In genomic region chr3:10017636-10018292, GRCh38 we compare ENCODE assay signal across 10 cellular contexts. TPM values are rescaled to one million over a fixed set of nuclear protein-coding genes. Genes with fewer than 3 reads are reported as not detected.
A peak's percentile ranks its signal among the peaks of the same experiment; 100 is the strongest.
DNase-seq lines count a peak whose midpoint lies in the region; ATAC-seq, FAIRE-seq and TF ChIP-seq lines count a peak whose summit lies in the region.
"Had no signal": no experiment of that assay in that cellular context is flagged by ENCODE, and none has a peak within 500 bp of the region (broad histone marks: within the 10 kb centered on the region; RNA-seq: fewer than 3 reads in every experiment).

No MANE protein-coding gene starts in this region.

- H3K9ac ChIP-seq in IMR-90 (ENCODE audit: low read depth, low read length): no peak overlapping the region

- H2BK15ac ChIP-seq in IMR-90 (ENCODE audit: low read depth, low read length): peak overlapping the region; percentile 48; the same call in 2 of the 3 replicates

- H4K20me1 ChIP-seq in IMR-90 (ENCODE audit: insufficient read depth, low read length): no peaks in the 10 kb centered on the region

- no peak overlapping the region for H2AFZ ChIP-seq in IMR-90 (replicated peaks; ENCODE audit: low read length, poor library complexity)

- peak overlapping the region; percentile 76 for H4K91ac ChIP-seq in IMR-90 (ENCODE audit: insufficient read depth, low read depth, low read length)

- no peaks in the 10 kb centered on the region for H3K9me3 Mint-ChIP-seq in natural killer cell

- H3K14ac ChIP-seq in IMR-90 (replicated peaks; ENCODE audit: low read depth, low read length): peak overlapping the region; percentile 41; the same call in 1 of the 2 replicates

- H3K79me1 ChIP-seq in IMR-90 (ENCODE audit: low read depth in 1 of 2, low read length in 2 of 2): peaks cover 12 to 48% of the 10 kb centered on the region in 2 experiments; a peak in 3 of 4 replicates

- in situ Hi-C loops in IMR-90 (cut with MboI; ENCODE audit: low sequenced_read_pairs): no loop called here

- POLR2A ChIA-PET in IMR-90 (lab: Charles Lee; ENCODE audit: unreplicated experiment): no interaction called here

- CTCF ChIA-PET in IMR-90 (lab: Yijun Ruan, JAX): no interaction called here

- intact Hi-C loops in IMR-90 (cut with micrococcal nuclease) (no loop called here), natural killer cell (cut with micrococcal nuclease) (no loop called here), left lung (cut with DNase I) (no loop called here)

- H3K4me3 ChIP-seq in IMR-90 (ENCODE audit: insufficient read depth, low read depth, low read length) (no peak overlapping the region), BE2C (ENCODE audit: low read depth, low read length) (no peak overlapping the region), left lung (no peak overlapping the region)
- H3K4me3 ChIP-seq: pancreas had no signal

- peaks cover 15% of the 10 kb centered on the region for H3K9me1 ChIP-seq in IMR-90 (ENCODE audit: insufficient read depth, low read length)

- no peak overlapping the region for H3K56ac ChIP-seq in IMR-90 (ENCODE audit: extremely low read depth, insufficient read depth, low read length)

- peak overlapping the region; percentile 2 for H3K4me3 Mint-ChIP-seq in natural killer cell

- peaks cover 14 to 17% of the 10 kb centered on the region in 2 donors for H3K4me1 Mint-ChIP-seq in natural killer cell

- TF ChIP-seq CTCF in IMR-90 (conservative IDR thresholded peaks at IDR 0.05; ENCODE audit: low read depth, low read length) (no peak), natural killer cell (IDR thresholded peaks at IDR 0.05) (no peak), BE2C (IDR thresholded peaks at IDR 0.05; ENCODE audit: low read depth, low read length) (no peak), left lung (IDR thresholded peaks at IDR 0.05) (no peak)

- H3K4me1 ChIP-seq in IMR-90 (ENCODE audit: control insufficient read depth, insufficient read depth, low read length) (peaks cover 18% of the 10 kb centered on the region), BE2C (no peaks in the 10 kb centered on the region), left lung (peaks cover 9 to 22% of the 10 kb centered on the region in 2 donors)
- H3K4me1 ChIP-seq: pancreas had no signal

- peak overlapping the region; percentile 58 for H3K4ac ChIP-seq in IMR-90 (ENCODE audit: low read depth, low read length)

- FAIRE-seq in GM12891 (lab: Jason Lieb, UNC): no peak
- FAIRE-seq: colon, pancreas had no signal

- H3K9me3 ChIP-seq in IMR-90 (ENCODE audit: control insufficient read depth, insufficient read depth, low read length) (no peaks in the 10 kb centered on the region), BE2C (no peaks in the 10 kb centered on the region), left lung (no peaks in the 10 kb centered on the region)
- H3K9me3 ChIP-seq: pancreas had no signal

- peak overlapping the region in 1 of 2 experiments; percentile 44; a peak in 2 of 4 replicates for H4K8ac ChIP-seq in IMR-90 (ENCODE audit: low read depth in 2 of 2, low read length in 2 of 2)

- H3K36me3 ChIP-seq in IMR-90 (ENCODE audit: control insufficient read depth, insufficient read depth, low read length): peaks cover 25% of the 10 kb centered on the region
- no peaks in the 10 kb centered on the region for H3K36me3 ChIP-seq in BE2C
- H3K36me3 ChIP-seq in left lung: peaks cover 0 to 56% of the 10 kb centered on the region in 2 donors

- H3K27me3 ChIP-seq in IMR-90 (ENCODE audit: control insufficient read depth, insufficient read depth, low read length): no peaks in the 10 kb centered on the region
- no peaks in the 10 kb centered on the region for H3K27me3 ChIP-seq in BE2C
- H3K27me3 ChIP-seq in left lung: no peaks in the 10 kb centered on the region
- H3K27me3 ChIP-seq: pancreas had no signal

- peak overlapping the region; percentile 61 for H2BK20ac ChIP-seq in IMR-90 (ENCODE audit: low read depth, low read length)

- H2AK9ac ChIP-seq in IMR-90 (replicated peaks; ENCODE audit: low read depth, low read length, poor library complexity): no peak overlapping the region

- ATAC-seq in IMR-90 (ENCODE audit: low read depth): peak; percentile 56
- ATAC-seq in natural killer cell: peak in 2 of 3 donors; percentile 64 to 69
- ATAC-seq in HG03439 (IDR thresholded peaks at IDR 0.05; ENCODE audit: unreplicated experiment): no peak
- ATAC-seq in left lung: no peak
- ATAC-seq: pancreas had no signal

- H3K27ac Mint-ChIP-seq in natural killer cell: peak overlapping the region; percentile 21 to 47

- peak overlapping the region; percentile 71 for H2AK5ac ChIP-seq in IMR-90 (ENCODE audit: low read depth, low read length)

- peak overlapping the region; percentile 69 for H2BK5ac ChIP-seq in IMR-90 (ENCODE audit: low read depth, low read length, poor library complexity, severe bottlenecking)

- no peaks in the 10 kb centered on the region for H3K27me3 Mint-ChIP-seq in natural killer cell (ENCODE audit: low read depth in 2 of 2)

- peak overlapping the region; percentile 62; the same call in 1 of the 2 replicates for H4K5ac ChIP-seq in IMR-90 (ENCODE audit: low read depth, low read length)

- dilution Hi-C loops in IMR-90 (cut with HindIII; ENCODE audit: low sequenced_read_pairs, unreplicated experiment): no loop called here

- H3K18ac ChIP-seq in IMR-90 (ENCODE audit: low read depth, low read length): peak overlapping the region; percentile 1; the same call in 1 of the 2 replicates

- BruUV-seq in IMR-90 (replicated peaks; lab: Mats Ljungman, UMichigan): no TSS peak

- TF ChIP-seq RAD21 in IMR-90 (IDR thresholded peaks at IDR 0.05; ENCODE audit: low read length): no peak

- WGBS in IMR-90 (ENCODE audit: extremely low coverage in 2 of 2, insufficient read length in 1 of 2), 2 experiments: 100% methylated on average over 1 of the region's 13 CpGs; no CpG with 5 or more reads in 1 of the 2 experiments

- DNase-seq in AG20443 (ENCODE audit: low spot score) (peak; percentile 43), IMR-90 (peak; percentile 89), natural killer cell (no peak), GM12891 (ENCODE audit: insufficient read length, low spot score) (no peak), BE2C (no peak), left lung (no peak)
- peak; percentile 84 to 86 for DNase-seq in activated T-cell treated with anti-CD3 and anti-CD28 coated beads, Interleukin-2, amount 50 U/mL, for 48 hours
- DNase-seq: pancreas had no signal

- H3K27ac ChIP-seq in IMR-90 (ENCODE audit: insufficient read depth, low read length) (peak overlapping the region; percentile 13), left lung (no peak overlapping the region)
- H3K27ac ChIP-seq: pancreas had no signal

- peak overlapping the region; percentile 76 for H2BK120ac ChIP-seq in IMR-90 (ENCODE audit: low read depth, low read length)

- TF ChIP-seq POLR2A in IMR-90 (IDR thresholded peaks at IDR 0.05; ENCODE audit: low read depth, low read length) (no peak), GM12891 (IDR thresholded peaks at IDR 0.05; ENCODE audit: low read depth, low read length) (no peak)

- no peaks in the 10 kb centered on the region for H3K36me3 Mint-ChIP-seq in natural killer cell

- H3K4me2 ChIP-seq in IMR-90 (ENCODE audit: low read depth, low read length): no peak overlapping the region

- no peak overlapping the region for H3K23ac ChIP-seq in IMR-90 (ENCODE audit: low read depth, low read length)

TF ChIP-seq in IMR-90, 13 proteins besides CTCF, POLR2A, EP300 and RAD21 (continues in another document):
- TF ChIP-seq MAZ (IDR thresholded peaks at IDR 0.05; ENCODE audit: borderline replicate concordance, low read depth, low read length) (no peak), RFX5 (IDR thresholded peaks at IDR 0.05; ENCODE audit: low read depth, low read length) (no peak), BHLHE40 (IDR thresholded peaks at IDR 0.05; ENCODE audit: low read depth, low read length) (peak; percentile 89), RCOR1 (IDR thresholded peaks at IDR 0.05; ENCODE audit: insufficient replicate concordance, low read length) (no peak), FOS (IDR thresholded peaks at IDR 0.05; ENCODE audit: low read depth, low read length) (peak; percentile 76), MXI1 (IDR thresholded peaks at IDR 0.05; ENCODE audit: borderline replicate concordance, low read depth, low read length) (no peak), SMC3 (IDR thresholded peaks at IDR 0.05; ENCODE audit: low read depth, low read length) (no peak; the same call in 1 of the 2 replicates), NFE2L2 (IDR thresholded peaks at IDR 0.05; ENCODE audit: low read depth, low read length) (no peak), MAFK (IDR thresholded peaks at IDR 0.05; ENCODE audit: low read depth, low read length) (no peak)

TF ChIP-seq in GM12891, 5 proteins besides CTCF, POLR2A, EP300 and RAD21:
- TF ChIP-seq POLR2AphosphoS5 (IDR thresholded peaks at IDR 0.05; ENCODE audit: low read depth, low read length) (no peak), TAF1 (IDR thresholded peaks at IDR 0.05; ENCODE audit: low read depth, low read length) (no peak), SPI1 (IDR thresholded peaks at IDR 0.05; ENCODE audit: low read depth, low read length) (no peak), PAX5 (IDR thresholded peaks at IDR 0.05; ENCODE audit: insufficient read depth, low read length, severe bottlenecking) (no peak), POU2F2 (IDR thresholded peaks at IDR 0.05; ENCODE audit: low read depth, low read length) (no peak)

RNA-seq across cellular contexts. Expression of gene FANCD2, which starts 8.5 kb away (rescaled TPM):
- total RNA-seq in IMR-90 (2012; rRNA removed) (18.9 and 19.7 TPM in 2 replicates), natural killer cell (10 to 100 TPM in 2 of 3 donors, 1 to 10 TPM in 1; 9.0 to 15.7 (median 14.6) TPM), left lung (1 to 10 TPM; 8.6 to 9.0 TPM)
- polyA plus RNA-seq in IMR-90 (2012; rRNA removed): 7.2 and 8.9 TPM in 2 replicates
- 2.2 and 4.7 TPM in 2 replicates for polyA plus RNA-seq in IMR-90 (2012; cell fraction: cytosol; rRNA removed)
- polyA plus RNA-seq in IMR-90 (2012; cell fraction: nucleus; rRNA removed; ENCODE audit: low replicate concordance): 5.4 and 22.6 TPM in 2 replicates
- polyA plus RNA-seq in GM12891 (2012; ENCODE audit: low read depth, missing spikeins): 30.6 TPM
- polyA plus RNA-seq in BE2C (2012; ENCODE audit: insufficient read depth, insufficient read length, low read depth): 1.7 TPM

RNA-seq across cellular contexts. Expression of gene EMC3, which starts 31.1 kb away (rescaled TPM):
- 78.9 and 152 TPM in 2 replicates for total RNA-seq in IMR-90 (2012; rRNA removed)
- 83.3 and 96.7 TPM in 2 replicates for polyA plus RNA-seq in IMR-90 (2012; rRNA removed)
- 25.8 and 65.5 TPM in 2 replicates for polyA plus RNA-seq in IMR-90 (2012; cell fraction: cytosol; rRNA removed)
- polyA plus RNA-seq in IMR-90 (2012; cell fraction: nucleus; rRNA removed; ENCODE audit: low replicate concordance): 19.1 and 55.3 TPM in 2 replicates
- 10 to 100 TPM; 48.5 to 50.4 (median 49.2) TPM for total RNA-seq in natural killer cell
- polyA plus RNA-seq in GM12891 (2012; ENCODE audit: low read depth, missing spikeins): 50.7 TPM
- 54.7 TPM for polyA plus RNA-seq in BE2C (2012; ENCODE audit: insufficient read depth, insufficient read length, low read depth)
- 10 to 100 TPM; 84.0 to 85.2 TPM for total RNA-seq in left lung

Comparison
In these comparisons a context has a peak if more than half of its experiments do, and no peak if none do; other contexts are left out.
1. DNase-seq: peak in AG20443 (single experiment), IMR-90 (single experiment) and activated T-cell treated with anti-CD3 and anti-CD28 coated beads, Interleukin-2, amount 50 U/mL, for 48 hours (2 of 2); none in natural killer cell (single experiment), GM12891 (single experiment), BE2C (single experiment) and left lung (0 of 2).
2. ATAC-seq: peak in IMR-90 (single experiment) and natural killer cell (2 of 3); none in HG03439 (single experiment) and left lung (single experiment).